Comparison of ENCODE assay signal across 8 cellular contexts in genomic region chr15:54066403-54066802, GRCh38.
"Had no signal": no experiment of that assay in that cellular context is flagged by ENCODE, and none has a peak within 500 bp of the region (broad histone marks: within the 10 kb centered on the region; RNA-seq: fewer than 3 reads in every experiment).

No MANE protein-coding gene starts in this region.

- H3K4me3 ChIP-seq: GM23338 had no signal

- FAIRE-seq: H1, H54, HTR-8/SVneo had no signal

- H3K27ac Mint-ChIP-seq: GM23338, H9 had no signal

- ATAC-seq: GM23338 had no signal

- H3K4me3 Mint-ChIP-seq: GM23338, H9 had no signal

- H3K4me1 Mint-ChIP-seq: GM23338 had no signal

- H3K4me2 ChIP-seq: GM23338 had no signal

- DNase-seq: H9, HCEC 1CT, IMR-90, KBM-7 had no signal

- H2AFZ ChIP-seq: GM23338 had no signal
